In genomic region chr4:96380106-96380505, GRCh38 we compare ENCODE assay signal across 21 cellular contexts.
DNase-seq lines count a peak whose midpoint lies in the region; ATAC-seq, FAIRE-seq and TF ChIP-seq lines count a peak whose summit lies in the region.
"Had no signal": no experiment of that assay in that cellular context is flagged by ENCODE, and none has a peak within 500 bp of the region (broad histone marks: within the 10 kb centered on the region; RNA-seq: fewer than 3 reads in every experiment).

No MANE protein-coding gene starts in this region.

- no TSS peak for BruUV-seq in HepG2 (replicated peaks; lab: Mats Ljungman, UMichigan)
- BruUV-seq in IMR-90 (replicated peaks; lab: Mats Ljungman, UMichigan), result no TSS peak

- H3K4me2 ChIP-seq in HepG2 (ENCODE audit: low read depth, low read length) (no peak overlapping the region), IMR-90 (ENCODE audit: low read depth, low read length) (no peak overlapping the region), neural cell (ENCODE audit: low read length) (peak overlapping the region; percentile 22)
- H3K4me2 ChIP-seq: BLaER1 treated with 17β-estradiol and CSF1 and Interleukin-3, amounts not matched to agents 10 nM and 100 nM had no signal

- H3K79me1 ChIP-seq in IMR-90 (ENCODE audit: low read depth in 1 of 2, low read length in 2 of 2), result no peaks in the 10 kb centered on the region

- no peak overlapping the region for H4K8ac ChIP-seq in IMR-90 (ENCODE audit: low read depth in 2 of 2, low read length in 2 of 2)

- no peaks in the 10 kb centered on the region for H4K20me1 ChIP-seq in HepG2 (ENCODE audit: insufficient read depth, low read length)
- no peaks in the 10 kb centered on the region for H4K20me1 ChIP-seq in IMR-90 (ENCODE audit: insufficient read depth, low read length)
- no peaks in the 10 kb centered on the region for H4K20me1 ChIP-seq in neural cell (ENCODE audit: insufficient read depth)
- H4K20me1 ChIP-seq: BLaER1 treated with 17β-estradiol and CSF1 and Interleukin-3, amounts not matched to agents 10 nM and 100 nM had no signal

- H3K9me1 ChIP-seq in IMR-90 (ENCODE audit: insufficient read depth, low read length), result no peaks in the 10 kb centered on the region

- in situ Hi-C loops in HepG2 (cut with HindIII; ENCODE audit: extremely low pct_ligation_motif_present, low pct_unique_long_range_greater_than_20kb) (no loop called here), IMR-90 (cut with MboI; ENCODE audit: low sequenced_read_pairs) (no loop called here)

- no peak overlapping the region for H3K4me3 ChIP-seq in HepG2 (replicated peaks in 1 of 3; ENCODE audit: insufficient read depth in 1 of 3, low read depth in 2 of 3, low read length in 3 of 3)
- H3K4me3 ChIP-seq in right lobe of liver, result no peak overlapping the region
- H3K4me3 ChIP-seq in IMR-90 (ENCODE audit: insufficient read depth, low read depth, low read length), result no peak overlapping the region
- H3K4me3 ChIP-seq in neural cell (ENCODE audit: low read length), result no peak overlapping the region
- H3K4me3 ChIP-seq in pancreas, result no peak overlapping the region
- no peak overlapping the region for H3K4me3 ChIP-seq in lower lobe of right lung
- H3K4me3 ChIP-seq: BLaER1 treated with 17β-estradiol and CSF1 and Interleukin-3, amounts not matched to agents 10 nM and 100 nM had no signal

- POLR2A ChIA-PET in HepG2 (lab: Yijun Ruan, JAX), result no interaction called here
- POLR2A ChIA-PET in IMR-90 (lab: Charles Lee; ENCODE audit: unreplicated experiment), result no interaction called here

- H2AFZ ChIP-seq in HepG2 (ENCODE audit: low read length), result no peak overlapping the region
- no peak overlapping the region for H2AFZ ChIP-seq in IMR-90 (replicated peaks; ENCODE audit: low read length, poor library complexity)
- no peak overlapping the region for H2AFZ ChIP-seq in neural cell (ENCODE audit: low read depth, low read length)

- no peak overlapping the region for H2AK5ac ChIP-seq in IMR-90 (ENCODE audit: low read depth, low read length)

- no peak overlapping the region for H2AK9ac ChIP-seq in IMR-90 (replicated peaks; ENCODE audit: low read depth, low read length, poor library complexity)

- H4K5ac ChIP-seq in IMR-90 (ENCODE audit: low read depth, low read length), result no peak overlapping the region

- H2BK5ac ChIP-seq in IMR-90 (ENCODE audit: low read depth, low read length, poor library complexity, severe bottlenecking), result no peak overlapping the region

- DNase-seq in HepG2 (ENCODE audit: low spot score), result no peak
- no peak for DNase-seq in right lobe of liver
- DNase-seq in IMR-90, result no peak
- DNase-seq in pancreas, result no peak
- DNase-seq in Right ventricle myocardium superior, result no peak
- DNase-seq in lower lobe of right lung, result no peak
- DNase-seq: AML-193; Caco-2; Calu3; CD4-positive, alpha-beta T cell; CD8-positive, alpha-beta T cell; DMS79 treated with DMSO at 0.1 percent for 48 hours; GF-D8 had no signal

- FAIRE-seq in HepG2 (lab: Jason Lieb, UNC) (no peak), pancreas (lab: Jason Lieb, UNC) (no peak)
- FAIRE-seq: D721Med, G401.6, GM12891, GM19239 had no signal

- no peak overlapping the region for H3K56ac ChIP-seq in IMR-90 (ENCODE audit: extremely low read depth, insufficient read depth, low read length)

- ATAC-seq in HepG2 (no peak), right lobe of liver (no peak), IMR-90 (ENCODE audit: low read depth) (no peak), pancreas (no peak), Right ventricle myocardium superior (ENCODE audit: poor library complexity) (no peak), lower lobe of right lung (no peak)
- ATAC-seq: CD8-positive, alpha-beta T cell had no signal

- TF ChIP-seq POLR2A in HepG2 (IDR thresholded peaks at IDR 0.05; ENCODE audit: insufficient read depth in 1 of 2, low read depth in 2 of 2, low read length in 2 of 2) (no peak), right lobe of liver (IDR thresholded peaks at IDR 0.05) (no peak), IMR-90 (IDR thresholded peaks at IDR 0.05; ENCODE audit: low read depth, low read length) (no peak)

- H3K36me3 ChIP-seq in HepG2 (replicated peaks in 1 of 2; ENCODE audit: control insufficient read depth in 1 of 2, insufficient read depth in 2 of 2, low read length in 2 of 2) (no peaks in the 10 kb centered on the region), right lobe of liver (no peaks in the 10 kb centered on the region), IMR-90 (ENCODE audit: control insufficient read depth, insufficient read depth, low read length) (no peaks in the 10 kb centered on the region), neural cell (ENCODE audit: insufficient read depth, low read length) (no peaks in the 10 kb centered on the region), pancreas (no peaks in the 10 kb centered on the region), lower lobe of right lung (no peaks in the 10 kb centered on the region)
- H3K36me3 ChIP-seq: BLaER1 treated with 17β-estradiol and CSF1 and Interleukin-3, amounts not matched to agents 10 nM and 100 nM had no signal

- no peak overlapping the region for H3K23ac ChIP-seq in IMR-90 (ENCODE audit: low read depth, low read length)

- dilution Hi-C loops in IMR-90 (cut with HindIII; ENCODE audit: low sequenced_read_pairs, unreplicated experiment), result no loop called here

- H3K9me3 ChIP-seq in HepG2 (ENCODE audit: low read length) (no peaks in the 10 kb centered on the region), right lobe of liver (no peaks in the 10 kb centered on the region), IMR-90 (ENCODE audit: control insufficient read depth, insufficient read depth, low read length) (peaks cover 2% of the 10 kb centered on the region; the same call in 1 of the 2 replicates), neural cell (ENCODE audit: low read length) (no peaks in the 10 kb centered on the region), pancreas (no peaks in the 10 kb centered on the region), lower lobe of right lung (no peaks in the 10 kb centered on the region)
- H3K9me3 ChIP-seq: Caco-2 had no signal

- CTCF ChIA-PET in HepG2 (lab: Yijun Ruan, JAX; ENCODE audit: low intra/inter-chr PET ratio, low total read pairs), result no interaction called here
- CTCF ChIA-PET in IMR-90 (lab: Yijun Ruan, JAX), result interaction anchor here (1.5 kb wide), 1 partner anchor 15 kb away, joined by 3 read pairs; no protein-coding TSS in a partner anchor

- H3K9me2 ChIP-seq in neural cell (ENCODE audit: insufficient read depth, low read length), result no peaks in the 10 kb centered on the region

- no peak overlapping the region for H2BK15ac ChIP-seq in IMR-90 (ENCODE audit: low read depth, low read length)

- no peak overlapping the region for H4K91ac ChIP-seq in IMR-90 (ENCODE audit: insufficient read depth, low read depth, low read length)

- TF ChIP-seq RAD21 in HepG2 (CRISPR knock-in tag; IDR thresholded peaks at IDR 0.05) (no peak), IMR-90 (IDR thresholded peaks at IDR 0.05; ENCODE audit: low read length) (no peak), neural cell (conservative IDR thresholded peaks at IDR 0.05) (no peak)

- H3K18ac ChIP-seq in IMR-90 (ENCODE audit: low read depth, low read length), result no peak overlapping the region

- H3K14ac ChIP-seq in IMR-90 (replicated peaks; ENCODE audit: low read depth, low read length), result no peak overlapping the region

- H3K27ac ChIP-seq in HepG2 (ENCODE audit: extremely low read length, insufficient read depth, low read length) (no peak overlapping the region), right lobe of liver (no peak overlapping the region), IMR-90 (ENCODE audit: insufficient read depth, low read length) (no peak overlapping the region), neural cell (ENCODE audit: low read length) (no peak overlapping the region), pancreas (no peak overlapping the region), lower lobe of right lung (no peak overlapping the region)
- H3K27ac ChIP-seq: 22Rv1; BLaER1 treated with 17β-estradiol and CSF1 and Interleukin-3, amounts not matched to agents 10 nM and 100 nM; C4-2B had no signal

- no peak for TF ChIP-seq EP300 in HepG2 (IDR thresholded peaks at IDR 0.05; ENCODE audit: low read depth in 2 of 2, low read length in 2 of 2)
- no peak for TF ChIP-seq EP300 in HepG2 (CRISPR knock-in tag; IDR thresholded peaks at IDR 0.05; ENCODE audit: borderline replicate concordance)
- no peak for TF ChIP-seq EP300 in neural cell (conservative IDR thresholded peaks at IDR 0.05; ENCODE audit: poor library complexity, severe bottlenecking)

- H3K79me2 ChIP-seq in HepG2 (ENCODE audit: insufficient read depth, low read length) (no peaks in the 10 kb centered on the region), neural cell (replicated peaks; ENCODE audit: insufficient read depth, low read length) (no peaks in the 10 kb centered on the region)

- no peak overlapping the region for H3K4ac ChIP-seq in IMR-90 (ENCODE audit: low read depth, low read length)

- intact Hi-C loops in HepG2 (cut with micrococcal nuclease; ENCODE audit: unreplicated experiment), result no loop called here
- intact Hi-C loops in right lobe of liver (cut with DNase I), result no loop called here
- intact Hi-C loops in IMR-90 (cut with micrococcal nuclease), result no loop called here
- intact Hi-C loops in pancreas (cut with DNase I), result no loop called here
- intact Hi-C loops in Right ventricle myocardium superior (cut with DNase I), result no loop called here
- intact Hi-C loops in lower lobe of right lung (cut with DNase I), result no loop called here

- no peaks in the 10 kb centered on the region for H3F3A ChIP-seq in neural cell (ENCODE audit: insufficient read depth, low read length, poor library complexity, severe bottlenecking)

- H3K4me1 ChIP-seq in HepG2 (ENCODE audit: insufficient read depth, low read length), result no peaks in the 10 kb centered on the region
- no peaks in the 10 kb centered on the region for H3K4me1 ChIP-seq in right lobe of liver
- no peaks in the 10 kb centered on the region for H3K4me1 ChIP-seq in IMR-90 (ENCODE audit: control insufficient read depth, insufficient read depth, low read length)
- no peaks in the 10 kb centered on the region for H3K4me1 ChIP-seq in pancreas
- H3K4me1 ChIP-seq in lower lobe of right lung, result no peaks in the 10 kb centered on the region
- H3K4me1 ChIP-seq: Caco-2 had no signal

- TF ChIP-seq CTCF in HepG2 (CRISPR knock-in tag; IDR thresholded peaks at IDR 0.05), result no peak
- TF ChIP-seq CTCF in right lobe of liver (IDR thresholded peaks at IDR 0.05), result no peak
- no peak for TF ChIP-seq CTCF in IMR-90 (conservative IDR thresholded peaks at IDR 0.05; ENCODE audit: low read depth, low read length)
- TF ChIP-seq CTCF in neural cell (IDR thresholded peaks at IDR 0.05; ENCODE audit: poor library complexity, severe bottlenecking), result no peak
- TF ChIP-seq CTCF in pancreas (IDR thresholded peaks at IDR 0.05), result no peak
- TF ChIP-seq CTCF in lower lobe of right lung (IDR thresholded peaks at IDR 0.05), result no peak

- H3K9ac ChIP-seq in HepG2 (ENCODE audit: insufficient read depth, low read depth, low read length) (no peak overlapping the region), IMR-90 (ENCODE audit: low read depth, low read length) (no peak overlapping the region), neural cell (ENCODE audit: low read length) (no peak overlapping the region)
- H3K9ac ChIP-seq: BLaER1 treated with 17β-estradiol and CSF1 and Interleukin-3, amounts not matched to agents 10 nM and 100 nM had no signal

- H3K27me3 ChIP-seq in HepG2 (ENCODE audit: control insufficient read depth in 1 of 2, insufficient read depth in 2 of 2, low read length in 2 of 2), result no peaks in the 10 kb centered on the region
- no peaks in the 10 kb centered on the region for H3K27me3 ChIP-seq in right lobe of liver
- no peaks in the 10 kb centered on the region for H3K27me3 ChIP-seq in IMR-90 (ENCODE audit: control insufficient read depth, insufficient read depth, low read length)
- no peaks in the 10 kb centered on the region for H3K27me3 ChIP-seq in neural cell (ENCODE audit: insufficient read depth, low read depth, low read length)
- H3K27me3 ChIP-seq in pancreas, result no peaks in the 10 kb centered on the region
- H3K27me3 ChIP-seq in lower lobe of right lung (ENCODE audit: low read depth), result no peaks in the 10 kb centered on the region
- H3K27me3 ChIP-seq: BLaER1 treated with 17β-estradiol and CSF1 and Interleukin-3, amounts not matched to agents 10 nM and 100 nM had no signal

- H2BK120ac ChIP-seq in IMR-90 (ENCODE audit: low read depth, low read length), result no peak overlapping the region

- H2BK20ac ChIP-seq in IMR-90 (ENCODE audit: low read depth, low read length), result no peak overlapping the region
